26 cellular contexts compared by ENCODE assay signal in the genomic region with DNA sequence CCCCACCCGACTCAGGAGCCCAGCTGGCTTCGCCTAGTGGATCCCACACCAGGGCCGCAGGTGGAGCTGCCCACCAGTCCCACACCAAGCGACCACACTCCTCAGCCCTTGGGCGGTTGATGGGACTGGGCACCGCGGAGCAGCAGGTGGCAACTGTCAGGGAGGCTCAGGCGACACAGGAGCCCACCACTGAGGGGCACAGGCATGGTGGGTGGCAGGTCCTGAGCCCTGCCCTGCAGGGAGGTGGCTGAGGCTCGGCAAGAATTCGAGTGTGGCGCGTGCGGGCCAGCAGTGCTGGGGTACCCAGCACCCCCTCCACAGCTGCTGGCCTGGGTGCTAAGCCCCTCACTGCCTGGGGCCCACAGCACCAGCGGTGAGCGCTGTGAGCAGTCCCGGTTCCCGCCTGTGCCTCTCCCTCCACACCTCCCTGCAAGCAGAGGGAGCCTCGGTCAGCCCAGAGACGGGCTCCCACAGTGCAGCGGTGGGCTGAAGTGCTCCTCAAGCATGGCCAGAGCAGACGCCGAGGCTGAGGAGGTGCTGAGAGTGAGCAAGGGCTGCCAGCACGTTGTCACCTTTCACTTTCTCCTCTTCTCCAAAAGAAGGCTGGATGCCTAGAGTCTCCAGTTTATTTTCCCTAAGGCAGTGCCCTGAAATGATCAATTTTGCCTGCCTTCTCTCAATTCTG.
"Had no signal": no experiment of that assay in that cellular context is flagged by ENCODE, and none has a peak within 500 bp of the region (broad histone marks: within the 10 kb centered on the region; RNA-seq: fewer than 3 reads in every experiment).

No MANE protein-coding gene starts in this region.

- H3K36me3 ChIP-seq: heart right ventricle, pancreas, prostate gland, right lobe of liver, suprapubic skin, thoracic aorta, tibial artery, vagina had no signal

- H2AFZ ChIP-seq: hepatocyte had no signal

- H3K79me2 ChIP-seq: hepatocyte had no signal

- H3K4me2 ChIP-seq: hepatocyte had no signal

- ATAC-seq: heart right ventricle; left cardiac atrium; left lobe of liver; mucosa of descending colon; naive thymus-derived CD4-positive, alpha-beta T cell; natural killer cell treated with Interleukin-12 subunit alpha and Interleukin-12 subunit beta and Interleukin-15 and Interleukin-18, amount 100 ng/mL, for 72 hours; pancreas had no signal

- FAIRE-seq: pancreas had no signal

- H3K27me3 ChIP-seq: heart right ventricle, hepatocyte, pancreas, right lobe of liver, suprapubic skin, tibial artery, vagina had no signal

- H3K9me3 ChIP-seq: pancreas, prostate gland, right lobe of liver, suprapubic skin had no signal

- H3K27ac ChIP-seq: heart right ventricle, hepatocyte, pancreas, prostate gland, right lobe of liver, skin epidermis, suprapubic skin, thoracic aorta, tibial artery, vagina had no signal

- H3K4me3 ChIP-seq: heart right ventricle, hepatocyte, lung, mucosa of descending colon, pancreas, prostate gland, right lobe of liver, skin epidermis, suprapubic skin, thoracic aorta, tibial artery, vagina had no signal

- H3K4me1 ChIP-seq: heart right ventricle, pancreas, prostate gland, right lobe of liver, suprapubic skin, tibial artery, vagina had no signal

- DNase-seq: heart right ventricle; islet precursor cell; kidney glomerular epithelial cell; left cardiac atrium; midbrain; naive thymus-derived CD4-positive, alpha-beta T cell; nucleus accumbens; retina; right lobe of liver; stimulated activated CD4-positive, alpha-beta T cell treated with anti-CD3 and anti-CD28 coated beads, Interleukin-12 subunit alpha, Interleukin-12 subunit beta, amount 100 ng/mL, for 4 hours; stimulated activated CD4-positive, alpha-beta T cell treated with anti-CD3 and anti-CD28 coated beads, Interleukin-15, amount 100 ng/mL, for 24 hours; stimulated activated CD4-positive, alpha-beta T cell treated with anti-CD3 and anti-CD28 coated beads, Interleukin-2, amount 100 ng/mL, for 24 hours; stimulated activated CD4-positive, alpha-beta T cell treated with anti-CD3 and anti-CD28 coated beads, Interleukin-4, amount 100 ng/mL, for 1 hour; stimulated activated naive CD4-positive, alpha-beta T cell; tibial artery had no signal
